Comparison of ENCODE assay signal across 20 cellular contexts in genomic region chr20:57743450-57744095, GRCh38. TPM values are rescaled to one million over a fixed set of nuclear protein-coding genes. Genes with fewer than 3 reads are reported as not detected.
DNase-seq lines count a peak whose midpoint lies in the region; ATAC-seq, FAIRE-seq and TF ChIP-seq lines count a peak whose summit lies in the region.
"Had no signal": no experiment of that assay in that cellular context is flagged by ENCODE, and none has a peak within 500 bp of the region (broad histone marks: within the 10 kb centered on the region; RNA-seq: fewer than 3 reads in every experiment).

No MANE protein-coding gene starts in this region.

- no peak overlapping the region for H3K4me3 Mint-ChIP-seq in natural killer cell treated with Interleukin-12 subunit alpha and Interleukin-12 subunit beta and Interleukin-15 and Interleukin-18, amount 100 ng/mL, for 72 hours
- H3K4me3 Mint-ChIP-seq: CD14-positive monocyte, GM23338 had no signal

- no peaks in the 10 kb centered on the region for H3K9me3 ChIP-seq in K562 (replicated peaks; ENCODE audit: control insufficient read depth, insufficient read depth, low read depth, low read length)

- peaks cover 0 to under 1% of the 10 kb centered on the region in 2 experiments; a peak in 2 of 5 replicates for H3K4me1 ChIP-seq in K562 (replicated peaks in 1 of 2; ENCODE audit: control insufficient read depth in 2 of 2, insufficient read depth in 2 of 2, low read length in 2 of 2)

- DNase-seq in Caki2 (ENCODE audit: low read depth), result peak; percentile 51
- peak; percentile 31 for DNase-seq in LoVo (ENCODE audit: low spot score)
- no peak for DNase-seq in K562 (ENCODE audit: extremely low read depth in 1 of 4, low spot score in 3 of 4)
- DNase-seq in posterior vena cava (ENCODE audit: low spot score), result peak; percentile 34
- no peak for DNase-seq in KG1 (lab: John Stamatoyannopoulos, UW)
- no peak for DNase-seq in natural killer cell treated with Interleukin-12 subunit alpha and Interleukin-12 subunit beta and Interleukin-15 and Interleukin-18, amount 100 ng/mL, for 72 hours (ENCODE audit: low spot score)
- DNase-seq in SW 1271 (lab: John Stamatoyannopoulos, UW), result no peak
- DNase-seq in NCI-H146 treated with DMSO at 0.1 percent for 48 hours (lab: John Stamatoyannopoulos, UW; ENCODE audit: unreplicated experiment), result no peak
- DNase-seq: ACHN, AML-193, Karpas-422, MV-4-11, NCI-H1417 treated with DMSO at 0.1 percent for 48 hours, NCI-H2081 treated with DMSO at 0.1 percent for 48 hours, NCI-H510A, SIG-M5 had no signal

- TF ChIP-seq POLR2A in K562 (conservative IDR thresholded peaks at IDR 0.05), result no peak

- BruUV-seq in K562 (replicated peaks; lab: Mats Ljungman, UMichigan), result no TSS peak

- under 1% methylated on average over 10 of the region's 10 CpGs for WGBS in K562 (ENCODE audit: insufficient coverage, low coverage, missing lambda C conversion rate)

- no peaks in the 10 kb centered on the region for H3K9me1 ChIP-seq in K562 (ENCODE audit: control insufficient read depth, insufficient read depth, low read length)

- no peaks in the 10 kb centered on the region for H3K79me2 ChIP-seq in K562 (ENCODE audit: control insufficient read depth, insufficient read depth, low read length)

- H3K4me3 ChIP-seq in K562, result no peak overlapping the region
- H3K4me3 ChIP-seq: GM23338 had no signal

- intact Hi-C loops in K562 (cut with micrococcal nuclease), result no loop called here
- intact Hi-C loops in posterior vena cava (cut with DNase I), result no loop called here

- no peak overlapping the region for H3K9ac ChIP-seq in K562 (ENCODE audit: insufficient read depth in 1 of 2, low read depth in 2 of 2, low read length in 2 of 2)

- POLR2A ChIA-PET in K562 (lab: Yijun Ruan, JAX), result no interaction called here

- H3K4me2 ChIP-seq in K562 (ENCODE audit: insufficient read depth, low read length), result no peak overlapping the region
- H3K4me2 ChIP-seq: GM23338 had no signal

- H3K36me3 Mint-ChIP-seq in natural killer cell treated with Interleukin-12 subunit alpha and Interleukin-12 subunit beta and Interleukin-15 and Interleukin-18, amount 100 ng/mL, for 72 hours, result no peaks in the 10 kb centered on the region
- H3K36me3 Mint-ChIP-seq: CD14-positive monocyte had no signal

- TF ChIP-seq CTCF in K562 (IDR thresholded peaks at IDR 0.05 in 2 of 3, conservative IDR thresholded peaks at IDR 0.05 in 1 of 3; ENCODE audit: insufficient read depth in 2 of 3, low read depth in 1 of 3, low read length in 3 of 3), result no peak

- TF ChIP-seq EP300 in K562 (IDR thresholded peaks at IDR 0.05; ENCODE audit: low read length), result no peak

- H2AFZ ChIP-seq in K562 (ENCODE audit: low read depth, low read length), result no peak overlapping the region

- no peak overlapping the region for H3K27ac Mint-ChIP-seq in natural killer cell treated with Interleukin-12 subunit alpha and Interleukin-12 subunit beta and Interleukin-15 and Interleukin-18, amount 100 ng/mL, for 72 hours
- H3K27ac Mint-ChIP-seq: GM23338 had no signal

- no peak for TF ChIP-seq RAD21 in K562 (CRISPR knock-in tag; conservative IDR thresholded peaks at IDR 0.05 in 1 of 2, IDR thresholded peaks at IDR 0.05 in 1 of 2)

- ATAC-seq in K562, result no peak
- no peak for ATAC-seq in natural killer cell treated with Interleukin-12 subunit alpha and Interleukin-12 subunit beta and Interleukin-15 and Interleukin-18, amount 100 ng/mL, for 72 hours
- ATAC-seq: GM23338, HCT116 had no signal

- CTCF ChIA-PET in K562 (lab: Yijun Ruan, JAX; ENCODE audit: low intra/inter-chr PET ratio), result no interaction called here

- H3K36me3 ChIP-seq in K562 (ENCODE audit: control insufficient read depth, insufficient read depth, low read length), result no peaks in the 10 kb centered on the region

- in situ Hi-C loops in Caki2 (cut with HindIII; ENCODE audit: low pct_unique_long_range_greater_than_20kb, low sequenced_read_pairs), result no loop called here
- in situ Hi-C loops in K562 (cut with MboI), result no loop called here

- no peak overlapping the region for H3K27ac ChIP-seq in K562 (ENCODE audit: extremely low read depth, low read depth, low read length)

- H3K9me3 Mint-ChIP-seq in natural killer cell treated with Interleukin-12 subunit alpha and Interleukin-12 subunit beta and Interleukin-15 and Interleukin-18, amount 100 ng/mL, for 72 hours, result no peaks in the 10 kb centered on the region
- H3K9me3 Mint-ChIP-seq: GM23338 had no signal

- H3K27me3 Mint-ChIP-seq in natural killer cell treated with Interleukin-12 subunit alpha and Interleukin-12 subunit beta and Interleukin-15 and Interleukin-18, amount 100 ng/mL, for 72 hours, result peaks cover 21 to 23% of the 10 kb centered on the region in 2 donors

- no peaks in the 10 kb centered on the region for H4K20me1 ChIP-seq in K562 (replicated peaks; ENCODE audit: control insufficient read depth, insufficient read depth, low read length)

- peaks cover 4 to 8% of the 10 kb centered on the region in 2 donors for H3K4me1 Mint-ChIP-seq in natural killer cell treated with Interleukin-12 subunit alpha and Interleukin-12 subunit beta and Interleukin-15 and Interleukin-18, amount 100 ng/mL, for 72 hours (ENCODE audit: low read depth in 2 of 2)

- peaks cover 0 to 23% of the 10 kb centered on the region in 2 experiments; a peak in 2 of 5 replicates for H3K27me3 ChIP-seq in K562 (ENCODE audit: control insufficient read depth in 2 of 2, insufficient read depth in 2 of 2, low read length in 2 of 2)

- FAIRE-seq in K562 (lab: Jason Lieb, UNC), result no peak
- FAIRE-seq: GM12892 had no signal

TF ChIP-seq in K562, 482 proteins besides CTCF, POLR2A, EP300 and RAD21 (continues in another document):
- TF ChIP-seq GABPA (tag; conservative IDR thresholded peaks at IDR 0.05; ENCODE audit: low read depth), result no peak

RNA-seq across cellular contexts. Expression of gene PMEPA1, which starts 33.8 kb away (rescaled TPM):
- total RNA-seq in Caki2 (2014; rRNA removed; shearing (Covaris generic); ENCODE audit: low replicate concordance), result 68.1 and 97.6 TPM in 2 replicates
- not detected in 2 replicates for total RNA-seq in K562 (2011; cell fraction: chromatin; rRNA removed; ENCODE audit: low replicate concordance)
- total RNA-seq in K562 (2011; cell fraction: nucleolus; rRNA removed), result not detected in 2 replicates
- total RNA-seq in K562 (2011; cell fraction: nucleoplasm; rRNA removed), result not detected in 2 replicates
- not detected in 2 replicates for total RNA-seq in K562 (2014; rRNA removed)
- total RNA-seq in K562 (2014; rRNA removed; fragmentation: Illumina TruSeq; extraction: Trizol), result not detected in 2 replicates
- total RNA-seq in K562 (2015; rRNA removed; fragmentation: Illumina TruSeq; extraction: Trizol), result not detected in 2 replicates
- 0.16 and 0.20 TPM in 2 replicates for total RNA-seq in K562 (2021)
- polyA plus RNA-seq in K562 (2011; rRNA removed), result not detected in 2 replicates
- polyA plus RNA-seq in K562 (2011; cell fraction: cytosol; rRNA removed), result not detected in 2 replicates
- polyA plus RNA-seq in K562 (2011; cell fraction: nucleus; rRNA removed), result not detected in 2 replicates
- polyA plus RNA-seq in K562 (2012), result 0.03 TPM in 1 of 2 replicates, not detected in the other
- polyA plus RNA-seq in K562 (2014; fragmentation: Illumina TruSeq; extraction: Trizol), result not detected in 2 replicates
- not detected for polyA plus RNA-seq in K562 (2014; fragmentation: Nextera tagmentation; extraction: Ambion mirVana)
- polyA plus RNA-seq in K562 (2014; rRNA removed), result not detected in 2 replicates
- polyA minus RNA-seq in K562 (2011; rRNA and poly(A)+ RNA removed), result not detected in 2 replicates
- not detected in 2 replicates for polyA minus RNA-seq in K562 (2011; cell fraction: cytosol; rRNA and poly(A)+ RNA removed)
- polyA minus RNA-seq in K562 (2011; cell fraction: nucleus; rRNA and poly(A)+ RNA removed), result not detected in 2 replicates
- total RNA-seq in posterior vena cava, result 10 to 100 TPM; 45.6 to 55.6 TPM
- total RNA-seq in natural killer cell treated with Interleukin-12 subunit alpha and Interleukin-12 subunit beta and Interleukin-15 and Interleukin-18, amount 100 ng/mL, for 72 hours, result under 1 TPM in 1 of 2 donors, not detected in 1; 0.08 TPM

Comparison
In these comparisons a context has a peak if more than half of its experiments do, and no peak if none do; other contexts are left out.
1. DNase-seq: peak in Caki2 (single experiment), LoVo (single experiment) and posterior vena cava (single experiment); none in K562 (0 of 4), KG1 (single experiment), natural killer cell treated with Interleukin-12 subunit alpha and Interleukin-12 subunit beta and Interleukin-15 and Interleukin-18, amount 100 ng/mL, for 72 hours (single experiment), SW 1271 (0 of 2) and NCI-H146 treated with DMSO at 0.1 percent for 48 hours (single experiment).
2. RNA of gene PMEPA1, which starts 33.8 kb away (total RNA-seq): 68.1 to 97.6 TPM in Caki2 and 45.6 to 55.6 TPM in posterior vena cava; 0.08 TPM in natural killer cell treated with Interleukin-12 subunit alpha and Interleukin-12 subunit beta and Interleukin-15 and Interleukin-18, amount 100 ng/mL, for 72 hours and 0.16 to 0.20 TPM in K562; every median in the first group is over 10 times any median in the second.